9 cellular contexts compared by ENCODE assay signal in genomic region chr5:31523041-31523440, GRCh38.
"Had no signal": no experiment of that assay in that cellular context is flagged by ENCODE, and none has a peak within 500 bp of the region (broad histone marks: within the 10 kb centered on the region; RNA-seq: fewer than 3 reads in every experiment).

No MANE protein-coding gene starts in this region.

- H3K9me3 ChIP-seq: HAP-1 had no signal

- H3K27ac ChIP-seq: GM23248 had no signal

- H3K4me1 ChIP-seq: HAP-1 had no signal

- H2AFZ ChIP-seq: GM23248, GM23338 had no signal

- H3K9ac ChIP-seq: GM23248 had no signal

- DNase-seq: GM23248, GOT3, H7, H9, HCEC 1CT, HFFc6 had no signal

- ATAC-seq: GM23338, HCT116 had no signal

- H3K4me2 ChIP-seq: GM23338 had no signal

- H3K4me3 ChIP-seq: GM23248, GM23338, HAP-1 had no signal
